In the genomic region with DNA sequence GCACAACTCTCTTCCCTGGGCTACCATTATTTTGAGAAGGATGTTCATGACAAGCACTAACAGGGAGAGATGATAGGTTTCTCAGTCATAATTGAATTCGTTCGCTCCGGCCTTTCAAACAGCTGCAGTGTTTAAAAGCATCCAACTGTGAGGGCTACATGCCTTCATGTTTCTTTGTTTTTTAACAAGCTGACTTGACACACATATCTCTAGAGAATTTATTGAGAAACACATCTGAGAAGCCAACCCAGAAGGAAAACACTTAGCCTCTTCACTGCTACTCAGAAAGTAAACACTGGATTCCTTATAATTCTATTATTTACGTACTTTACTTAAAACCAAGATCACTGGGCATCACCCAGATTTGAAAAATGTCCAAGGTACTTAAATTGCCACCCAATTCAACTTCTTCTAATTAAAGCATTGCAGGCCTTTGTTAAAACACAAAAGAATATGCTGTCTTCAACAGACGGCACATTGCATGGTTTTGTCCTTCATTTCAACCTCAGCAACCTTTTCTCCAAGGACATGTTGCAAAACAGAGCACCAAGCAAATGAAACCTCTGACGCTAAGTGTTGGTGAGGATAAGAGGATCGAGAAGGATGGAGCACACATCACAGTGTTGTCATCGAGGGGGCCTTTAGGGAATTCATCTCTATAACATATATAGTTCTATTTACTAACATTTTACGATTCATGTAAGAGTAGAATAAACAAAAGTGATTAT, we compare ENCODE assay signal across 1 cellular context.
TF ChIP-seq lines count a peak whose summit lies in the region.

No MANE protein-coding gene starts in this region.

TF ChIP-seq in HEK293, 187 proteins besides CTCF, POLR2A, EP300 and RAD21 (continued from another document and continues in another):
- TF ChIP-seq ZFHX2 (tag by site-specific recombination; conservative IDR thresholded peaks at IDR 0.05) (no peak), ZNF112 (tag by site-specific recombination; IDR thresholded peaks at IDR 0.05) (no peak), ZNF704 (tag by site-specific recombination; IDR thresholded peaks at IDR 0.05) (no peak), ZNF341 (tag by site-specific recombination; IDR thresholded peaks at IDR 0.05; ENCODE audit: low read depth) (no peak), ZNF23 (tag by site-specific recombination; IDR thresholded peaks at IDR 0.05; ENCODE audit: borderline replicate concordance) (no peak), ZNF423 (tag by site-specific recombination; IDR thresholded peaks at IDR 0.05) (0 out of 2 replicates have a peak, but pooled peaks have one; percentile 20), ZNF302 (tag by site-specific recombination; IDR thresholded peaks at IDR 0.05; ENCODE audit: low read depth) (no peak), ZNF211 (tag by site-specific recombination; IDR thresholded peaks at IDR 0.05; ENCODE audit: low read depth) (no peak), ZNF48 (tag by site-specific recombination; IDR thresholded peaks at IDR 0.05) (no peak), AEBP2 (tag by site-specific recombination; IDR thresholded peaks at IDR 0.05; ENCODE audit: borderline replicate concordance) (no peak), ZIC2 (tag by site-specific recombination; IDR thresholded peaks at IDR 0.05) (peak; percentile 50; the same call in 1 of the 2 replicates), ZNF366 (tag by site-specific recombination; conservative IDR thresholded peaks at IDR 0.05) (no peak), SP2 (tag by site-specific recombination; IDR thresholded peaks at IDR 0.05) (no peak), ZBTB26 (tag by site-specific recombination; optimal IDR thresholded peaks at IDR 0.05) (no peak), ZNF843 (tag by site-specific recombination; IDR thresholded peaks at IDR 0.05) (peak; percentile 49; the same call in 1 of the 2 replicates), SP3 (tag by site-specific recombination; IDR thresholded peaks at IDR 0.05) (no peak), ZBTB21 (tag by site-specific recombination; IDR thresholded peaks at IDR 0.05) (no peak), ZNF449 (tag by site-specific recombination; IDR thresholded peaks at IDR 0.05) (no peak), ZNF785 (tag by site-specific recombination; IDR thresholded peaks at IDR 0.05) (no peak), ZNF701 (tag by site-specific recombination; IDR thresholded peaks at IDR 0.05) (no peak), ZNF768 (tag by site-specific recombination; IDR thresholded peaks at IDR 0.05) (no peak), SP7 (tag by site-specific recombination; IDR thresholded peaks at IDR 0.05) (no peak), ZNF394 (tag by site-specific recombination; IDR thresholded peaks at IDR 0.05; ENCODE audit: borderline replicate concordance) (no peak), ZSCAN30 (tag by site-specific recombination; IDR thresholded peaks at IDR 0.05) (peak; percentile 78), KLF16 (tag by site-specific recombination; IDR thresholded peaks at IDR 0.05) (no peak), TRIM28 (IDR thresholded peaks at IDR 0.05; ENCODE audit: borderline replicate concordance, low read length) (0 out of 2 replicates have a peak, but pooled peaks have one; percentile 40), KLF7 (tag by site-specific recombination; IDR thresholded peaks at IDR 0.05; ENCODE audit: borderline replicate concordance) (no peak), ZNF677 (tag by site-specific recombination; IDR thresholded peaks at IDR 0.05) (no peak), ZBTB20 (tag by site-specific recombination; IDR thresholded peaks at IDR 0.05) (no peak), ZNF426 (tag by site-specific recombination; IDR thresholded peaks at IDR 0.05) (no peak), ZBTB6 (tag by site-specific recombination; IDR thresholded peaks at IDR 0.05) (no peak), ZNF121 (tag by site-specific recombination; IDR thresholded peaks at IDR 0.05) (no peak), ZNF529 (tag by site-specific recombination; IDR thresholded peaks at IDR 0.05; ENCODE audit: insufficient replicate concordance) (no peak), ZNF580 (tag by site-specific recombination; IDR thresholded peaks at IDR 0.05) (no peak), HOXC10 (CRISPR knock-in tag; IDR thresholded peaks at IDR 0.05) (no peak)
- TF ChIP-seq, protein P1, sequence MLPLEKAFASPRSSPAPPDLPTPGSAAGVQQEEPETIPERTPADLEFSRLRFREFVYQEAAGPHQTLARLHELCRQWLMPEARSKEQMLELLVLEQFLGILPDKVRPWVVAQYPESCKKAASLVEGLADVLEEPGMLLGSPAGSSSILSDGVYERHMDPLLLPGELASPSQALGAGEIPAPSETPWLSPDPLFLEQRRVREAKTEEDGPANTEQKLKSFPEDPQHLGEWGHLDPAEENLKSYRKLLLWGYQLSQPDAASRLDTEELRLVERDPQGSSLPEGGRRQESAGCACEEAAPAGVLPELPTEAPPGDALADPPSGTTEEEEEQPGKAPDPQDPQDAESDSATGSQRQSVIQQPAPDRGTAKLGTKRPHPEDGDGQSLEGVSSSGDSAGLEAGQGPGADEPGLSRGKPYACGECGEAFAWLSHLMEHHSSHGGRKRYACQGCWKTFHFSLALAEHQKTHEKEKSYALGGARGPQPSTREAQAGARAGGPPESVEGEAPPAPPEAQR (tag by site-specific recombination; IDR thresholded peaks at IDR 0.05), result no peak
- TF ChIP-seq, protein P2, sequence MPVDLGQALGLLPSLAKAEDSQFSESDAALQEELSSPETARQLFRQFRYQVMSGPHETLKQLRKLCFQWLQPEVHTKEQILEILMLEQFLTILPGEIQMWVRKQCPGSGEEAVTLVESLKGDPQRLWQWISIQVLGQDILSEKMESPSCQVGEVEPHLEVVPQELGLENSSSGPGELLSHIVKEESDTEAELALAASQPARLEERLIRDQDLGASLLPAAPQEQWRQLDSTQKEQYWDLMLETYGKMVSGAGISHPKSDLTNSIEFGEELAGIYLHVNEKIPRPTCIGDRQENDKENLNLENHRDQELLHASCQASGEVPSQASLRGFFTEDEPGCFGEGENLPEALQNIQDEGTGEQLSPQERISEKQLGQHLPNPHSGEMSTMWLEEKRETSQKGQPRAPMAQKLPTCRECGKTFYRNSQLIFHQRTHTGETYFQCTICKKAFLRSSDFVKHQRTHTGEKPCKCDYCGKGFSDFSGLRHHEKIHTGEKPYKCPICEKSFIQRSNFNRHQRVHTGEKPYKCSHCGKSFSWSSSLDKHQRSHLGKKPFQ (tag by site-specific recombination; IDR thresholded peaks at IDR 0.05), result no peak
- TF ChIP-seq, protein P3, sequence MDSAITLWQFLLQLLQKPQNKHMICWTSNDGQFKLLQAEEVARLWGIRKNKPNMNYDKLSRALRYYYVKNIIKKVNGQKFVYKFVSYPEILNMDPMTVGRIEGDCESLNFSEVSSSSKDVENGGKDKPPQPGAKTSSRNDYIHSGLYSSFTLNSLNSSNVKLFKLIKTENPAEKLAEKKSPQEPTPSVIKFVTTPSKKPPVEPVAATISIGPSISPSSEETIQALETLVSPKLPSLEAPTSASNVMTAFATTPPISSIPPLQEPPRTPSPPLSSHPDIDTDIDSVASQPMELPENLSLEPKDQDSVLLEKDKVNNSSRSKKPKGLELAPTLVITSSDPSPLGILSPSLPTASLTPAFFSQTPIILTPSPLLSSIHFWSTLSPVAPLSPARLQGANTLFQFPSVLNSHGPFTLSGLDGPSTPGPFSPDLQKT (IDR thresholded peaks at IDR 0.05; ENCODE audit: borderline replicate concordance, low read depth, low read length), result no peak
- TF ChIP-seq, protein P4, sequence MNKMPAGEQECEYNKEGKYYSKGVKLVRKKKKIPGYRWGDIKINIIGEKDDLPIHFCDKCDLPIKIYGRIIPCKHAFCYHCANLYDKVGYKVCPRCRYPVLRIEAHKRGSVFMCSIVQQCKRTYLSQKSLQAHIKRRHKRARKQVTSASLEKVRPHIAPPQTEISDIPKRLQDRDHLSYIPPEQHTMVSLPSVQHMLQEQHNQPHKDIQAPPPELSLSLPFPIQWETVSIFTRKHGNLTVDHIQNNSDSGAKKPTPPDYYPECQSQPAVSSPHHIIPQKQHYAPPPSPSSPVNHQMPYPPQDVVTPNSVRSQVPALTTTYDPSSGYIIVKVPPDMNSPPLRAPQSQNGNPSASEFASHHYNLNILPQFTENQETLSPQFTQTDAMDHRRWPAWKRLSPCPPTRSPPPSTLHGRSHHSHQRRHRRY (tag by site-specific recombination; IDR thresholded peaks at IDR 0.05), result no peak
- TF ChIP-seq, protein P5, sequence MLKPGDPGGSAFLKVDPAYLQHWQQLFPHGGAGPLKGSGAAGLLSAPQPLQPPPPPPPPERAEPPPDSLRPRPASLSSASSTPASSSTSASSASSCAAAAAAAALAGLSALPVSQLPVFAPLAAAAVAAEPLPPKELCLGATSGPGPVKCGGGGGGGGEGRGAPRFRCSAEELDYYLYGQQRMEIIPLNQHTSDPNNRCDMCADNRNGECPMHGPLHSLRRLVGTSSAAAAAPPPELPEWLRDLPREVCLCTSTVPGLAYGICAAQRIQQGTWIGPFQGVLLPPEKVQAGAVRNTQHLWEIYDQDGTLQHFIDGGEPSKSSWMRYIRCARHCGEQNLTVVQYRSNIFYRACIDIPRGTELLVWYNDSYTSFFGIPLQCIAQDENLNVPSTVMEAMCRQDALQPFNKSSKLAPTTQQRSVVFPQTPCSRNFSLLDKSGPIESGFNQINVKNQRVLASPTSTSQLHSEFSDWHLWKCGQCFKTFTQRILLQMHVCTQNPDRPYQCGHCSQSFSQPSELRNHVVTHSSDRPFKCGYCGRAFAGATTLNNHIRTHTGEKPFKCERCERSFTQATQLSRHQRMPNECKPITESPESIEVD (tag by site-specific recombination; IDR thresholded peaks at IDR 0.05), result peak; percentile 83
- TF ChIP-seq, protein P6, sequence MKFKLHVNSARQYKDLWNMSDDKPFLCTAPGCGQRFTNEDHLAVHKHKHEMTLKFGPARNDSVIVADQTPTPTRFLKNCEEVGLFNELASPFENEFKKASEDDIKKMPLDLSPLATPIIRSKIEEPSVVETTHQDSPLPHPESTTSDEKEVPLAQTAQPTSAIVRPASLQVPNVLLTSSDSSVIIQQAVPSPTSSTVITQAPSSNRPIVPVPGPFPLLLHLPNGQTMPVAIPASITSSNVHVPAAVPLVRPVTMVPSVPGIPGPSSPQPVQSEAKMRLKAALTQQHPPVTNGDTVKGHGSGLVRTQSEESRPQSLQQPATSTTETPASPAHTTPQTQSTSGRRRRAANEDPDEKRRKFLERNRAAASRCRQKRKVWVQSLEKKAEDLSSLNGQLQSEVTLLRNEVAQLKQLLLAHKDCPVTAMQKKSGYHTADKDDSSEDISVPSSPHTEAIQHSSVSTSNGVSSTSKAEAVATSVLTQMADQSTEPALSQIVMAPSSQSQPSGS (tag by site-specific recombination; IDR thresholded peaks at IDR 0.05; ENCODE audit: low read depth), result no peak
- TF ChIP-seq, protein P7, sequence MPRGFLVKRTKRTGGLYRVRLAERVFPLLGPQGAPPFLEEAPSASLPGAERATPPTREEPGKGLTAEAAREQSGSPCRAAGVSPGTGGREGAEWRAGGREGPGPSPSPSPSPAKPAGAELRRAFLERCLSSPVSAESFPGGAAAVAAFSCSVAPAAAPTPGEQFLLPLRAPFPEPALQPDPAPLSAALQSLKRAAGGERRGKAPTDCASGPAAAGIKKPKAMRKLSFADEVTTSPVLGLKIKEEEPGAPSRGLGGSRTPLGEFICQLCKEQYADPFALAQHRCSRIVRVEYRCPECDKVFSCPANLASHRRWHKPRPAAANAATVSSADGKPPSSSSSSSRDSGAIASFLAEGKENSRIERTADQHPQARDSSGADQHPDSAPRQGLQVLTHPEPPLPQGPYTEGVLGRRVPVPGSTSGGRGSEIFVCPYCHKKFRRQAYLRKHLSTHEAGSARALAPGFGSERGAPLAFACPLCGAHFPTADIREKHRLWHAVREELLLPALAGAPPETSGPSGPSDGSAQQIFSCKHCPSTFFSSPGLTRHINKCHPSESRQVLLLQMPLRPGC (tag by site-specific recombination; IDR thresholded peaks at IDR 0.05), result no peak
